1 cellular context compared by ENCODE assay signal in genomic region chr5:65076251-65076869, GRCh38.
TF ChIP-seq lines count a peak whose summit lies in the region.

No MANE protein-coding gene starts in this region.

TF ChIP-seq in K562, 482 proteins besides CTCF, POLR2A, EP300 and RAD21 (continued from another document and continues in another):
- TF ChIP-seq TAF9B (IDR thresholded peaks at IDR 0.05; ENCODE audit: partially characterized antibody) (peak; percentile 32), TEAD1 (CRISPR knock-in tag; IDR thresholded peaks at IDR 0.05) (no peak), JUND (IDR thresholded peaks at IDR 0.05; ENCODE audit: borderline replicate concordance, low read depth, low read length) (peak; percentile 45; the same call in 1 of the 2 replicates), JUND (tag; IDR thresholded peaks at IDR 0.05; ENCODE audit: borderline replicate concordance, low read depth, low read length) (peak; percentile 40; the same call in 1 of the 3 replicates), ZBTB17 (CRISPR knock-in tag; IDR thresholded peaks at IDR 0.05) (no peak), POLR3G (IDR thresholded peaks at IDR 0.05; ENCODE audit: extremely low read depth, insufficient read length, insufficient replicate concordance) (no peak), PURB (CRISPR knock-in tag; IDR thresholded peaks at IDR 0.05; ENCODE audit: low read depth) (no peak), VEZF1 (CRISPR knock-in tag; IDR thresholded peaks at IDR 0.05) (peak; percentile 29; the same call in 1 of the 2 replicates), BRD4 (IDR thresholded peaks at IDR 0.05) (no peak), TRIM24 (IDR thresholded peaks at IDR 0.05) (peak in 1 of 2 experiments; percentile 91; a peak in 3 of 4 replicates), CBX3 (IDR thresholded peaks at IDR 0.05; ENCODE audit: borderline replicate concordance in 1 of 2, low read length in 2 of 2) (peak in 1 of 2 experiments; percentile 42; a peak in 1 of 3 replicates), RBM39 (optimal IDR thresholded peaks at IDR 0.05; ENCODE audit: low read depth, low read length) (no peak), NFIC (IDR thresholded peaks at IDR 0.05) (peak; percentile 76), HSF4 (CRISPR knock-in tag; IDR thresholded peaks at IDR 0.05; ENCODE audit: borderline replicate concordance) (no peak), TCF7 (IDR thresholded peaks at IDR 0.05; ENCODE audit: borderline replicate concordance) (0 out of 2 replicates have a peak, but pooled peaks have one; percentile 40), ZEB2 (IDR thresholded peaks at IDR 0.05) (0 out of 2 replicates have a peak, but pooled peaks have one; percentile 49), ZBTB12 (CRISPR knock-in tag; IDR thresholded peaks at IDR 0.05) (no peak), STAG1 (CRISPR knock-in tag; IDR thresholded peaks at IDR 0.05; ENCODE audit: borderline replicate concordance) (no peak), CBX8 (IDR thresholded peaks at IDR 0.05; ENCODE audit: borderline replicate concordance, extremely low read depth, low read depth, low read length, poor library complexity, severe bottlenecking) (no peak), CCNT2 (IDR thresholded peaks at IDR 0.05; ENCODE audit: borderline replicate concordance, extremely low read depth, insufficient read length, low read depth, low read length) (no peak), PRDM10 (IDR thresholded peaks at IDR 0.05; ENCODE audit: partially characterized antibody) (peak; percentile 80), PATZ1 (CRISPR knock-in tag; IDR thresholded peaks at IDR 0.05; ENCODE audit: borderline replicate concordance) (no peak), AFF1 (IDR thresholded peaks at IDR 0.05; ENCODE audit: low read depth in 1 of 2, partially characterized antibody in 2 of 2) (peak in 1 of 2 experiments; percentile 15), RHOXF2B (CRISPR knock-in tag; conservative IDR thresholded peaks at IDR 0.05) (no peak), ZNF561 (CRISPR knock-in tag; conservative IDR thresholded peaks at IDR 0.05) (no peak), RCOR1 (IDR thresholded peaks at IDR 0.05; ENCODE audit: borderline replicate concordance in 1 of 2, low read depth in 2 of 2, low read length in 2 of 2) (peak; percentile 61 to 94), TCF3 (CRISPR knock-in tag; IDR thresholded peaks at IDR 0.05) (peak; percentile 55), ZSCAN32 (CRISPR knock-in tag; IDR thresholded peaks at IDR 0.05) (no peak), TOE1 (IDR thresholded peaks at IDR 0.05; ENCODE audit: borderline replicate concordance) (no peak; the same call in 1 of the 2 replicates), TOE1 (CRISPR knock-in tag; IDR thresholded peaks at IDR 0.05; ENCODE audit: borderline replicate concordance, low read depth) (no peak), ZKSCAN8 (CRISPR knock-in tag; IDR thresholded peaks at IDR 0.05) (no peak), ESRRA (IDR thresholded peaks at IDR 0.05; ENCODE audit: borderline replicate concordance, low read depth) (peak; percentile 29; the same call in 1 of the 2 replicates), DEAF1 (CRISPR knock-in tag; IDR thresholded peaks at IDR 0.05) (peak; percentile 29; the same call in 1 of the 2 replicates), ZSCAN29 (IDR thresholded peaks at IDR 0.05) (no peak), NELFE (IDR thresholded peaks at IDR 0.05; ENCODE audit: insufficient read depth, insufficient read length) (no peak), MAFK (IDR thresholded peaks at IDR 0.05; ENCODE audit: low read length) (no peak), SPI1 (IDR thresholded peaks at IDR 0.05; ENCODE audit: borderline replicate concordance, low read depth, low read length) (peak; percentile 39; the same call in 1 of the 2 replicates), MEIS2 (IDR thresholded peaks at IDR 0.05; ENCODE audit: partially characterized antibody) (peak; percentile 5), NR2C1 (IDR thresholded peaks at IDR 0.05) (no peak), NR2C1 (tag; IDR thresholded peaks at IDR 0.05) (no peak), ZNF395 (CRISPR knock-in tag; IDR thresholded peaks at IDR 0.05) (no peak), MYC (IDR thresholded peaks at IDR 0.05; ENCODE audit: low read depth, low read length) (peak; percentile 82), MYC (CRISPR knock-in tag; IDR thresholded peaks at IDR 0.05; ENCODE audit: borderline replicate concordance, low read depth) (no peak), ZC3H8 (IDR thresholded peaks at IDR 0.05) (no peak), FUS (optimal IDR thresholded peaks at IDR 0.05; ENCODE audit: low read depth, low read length) (no peak), SREBF1 (IDR thresholded peaks at IDR 0.05; ENCODE audit: borderline replicate concordance, low read depth, low read length) (no peak), YBX1 (IDR thresholded peaks at IDR 0.05) (no peak), KDM2B (CRISPR knock-in tag; IDR thresholded peaks at IDR 0.05) (no peak), ARNT (IDR thresholded peaks at IDR 0.05) (0 out of 4 replicates have a peak, but pooled peaks have one; percentile 65 to 69), BCOR (IDR thresholded peaks at IDR 0.05) (peak; percentile 57; the same call in 1 of the 2 replicates)
